24 cellular contexts compared by ENCODE assay signal in the genomic region with DNA sequence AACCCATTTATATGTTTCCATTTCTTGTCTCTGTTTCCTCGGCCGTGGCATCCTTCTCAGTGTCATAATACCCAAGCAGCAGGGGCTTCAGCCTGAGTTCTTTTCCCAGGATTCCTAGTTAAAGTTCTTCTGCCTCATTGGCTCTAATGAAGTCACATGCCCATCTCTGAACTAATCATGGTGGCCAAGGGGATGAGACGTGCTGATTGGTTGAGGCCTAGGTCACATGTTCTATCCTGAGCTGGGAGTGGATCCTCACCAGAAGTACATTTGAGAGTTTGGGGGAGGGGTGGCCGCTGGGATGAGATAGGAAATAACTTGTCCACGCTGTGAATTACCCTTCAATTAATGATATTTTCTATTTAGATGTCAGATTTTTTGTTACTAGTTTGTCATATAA. TPM values are rescaled to one million over a fixed set of nuclear protein-coding genes. Genes with fewer than 3 reads are reported as not detected.
"Had no signal": no experiment of that assay in that cellular context is flagged by ENCODE, and none has a peak within 500 bp of the region (broad histone marks: within the 10 kb centered on the region; RNA-seq: fewer than 3 reads in every experiment).

No MANE protein-coding gene starts in this region.

- H3K27me3 ChIP-seq: brain microvascular endothelial cell had no signal

- H3K36me3 ChIP-seq: brain microvascular endothelial cell, heart left ventricle, prostate gland had no signal

- H3K4me3 ChIP-seq: heart left ventricle, prostate gland, skin epidermis had no signal

- ATAC-seq: activated CD4-positive, CD25-positive, alpha-beta regulatory T cell treated with anti-CD3 and anti-CD28 coated beads, Interleukin-2, amount 50 U/mL, for 24 hours; heart left ventricle; natural killer cell treated with Interleukin-12 subunit alpha and Interleukin-12 subunit beta and Interleukin-15 and Interleukin-18, amount 100 ng/mL, for 72 hours; right cardiac atrium; stimulated activated naive B cell treated with anti-CD40 and anti-IgM and Interleukin-4, amounts not matched to agents 10 μg/mL and 1 μg/mL and 100 μg/mL, for 72 hours had no signal

- H3K9me3 ChIP-seq: prostate gland had no signal

- H3K4me1 ChIP-seq: heart left ventricle, prostate gland had no signal

- DNase-seq: activated CD4-positive, alpha-beta T cell treated with anti-CD3 and anti-CD28 coated beads, Interleukin-2, amount 50 U/mL, for 1 hour; activated naive CD4-positive, alpha-beta T cell; activated naive CD8-positive, alpha-beta T cell treated with anti-CD3 and anti-CD28 coated beads, Interleukin-2, amount 10 ng/mL, durations not matched to agents 7 days and 5 days; activated T-cell treated with anti-CD3 and anti-CD28 coated beads for 4 hours; brain microvascular endothelial cell; cortex of kidney; effector CD8-positive, alpha-beta T cell; heart left ventricle; occipital lobe; right cardiac atrium; stimulated activated CD4-positive, alpha-beta T cell treated with anti-CD3 and anti-CD28 coated beads, Interleukin-15, amount 100 ng/mL, for 24 hours; stimulated activated CD4-positive, alpha-beta T cell treated with anti-CD3 and anti-CD28 coated beads, Interleukin-4, amount 100 ng/mL, for 1 hour; stimulated activated naive B cell treated with anti-CD40 and anti-IgM and Interleukin-4, amounts not matched to agents 10 μg/mL and 1 μg/mL and 100 μg/mL, for 72 hours; substantia nigra; T-helper 9 cell; trophoblast cell had no signal

- H3K27ac ChIP-seq: brain microvascular endothelial cell, heart left ventricle, prostate gland had no signal

RNA-seq across cellular contexts. Expression of gene UGT1A5, which starts 3.8 kb away (rescaled TPM):
- total RNA-seq: activated CD8-positive, alpha-beta memory T cell treated with anti-CD3 and anti-CD28 coated beads for 36 hours; activated naive CD8-positive, alpha-beta T cell treated with anti-CD3 and anti-CD28 coated beads, Interleukin-2, amount 10 ng/mL, durations not matched to agents 7 days and 5 days; fibroblast of lung; frontal cortex; heart left ventricle; mesenteric fat pad; natural killer cell treated with Interleukin-12 subunit alpha and Interleukin-12 subunit beta and Interleukin-15 and Interleukin-18, amount 100 ng/mL, for 72 hours; occipital lobe; right cardiac atrium had no signal
- polyA plus RNA-seq: fibroblast of lung, heart left ventricle, right cardiac atrium had no signal

RNA-seq across cellular contexts. Expression of gene UGT1A4, which starts 9.6 kb away (rescaled TPM):
- total RNA-seq: activated CD8-positive, alpha-beta memory T cell treated with anti-CD3 and anti-CD28 coated beads for 36 hours; activated naive CD8-positive, alpha-beta T cell treated with anti-CD3 and anti-CD28 coated beads, Interleukin-2, amount 10 ng/mL, durations not matched to agents 7 days and 5 days; fibroblast of lung; frontal cortex; heart left ventricle; mesenteric fat pad; natural killer cell treated with Interleukin-12 subunit alpha and Interleukin-12 subunit beta and Interleukin-15 and Interleukin-18, amount 100 ng/mL, for 72 hours; occipital lobe; prostate gland; right cardiac atrium had no signal
- polyA plus RNA-seq: fibroblast of lung, heart left ventricle had no signal

RNA-seq across cellular contexts. Expression of gene UGT1A6, which starts 16.3 kb away (rescaled TPM):
- total RNA-seq: activated CD8-positive, alpha-beta memory T cell treated with anti-CD3 and anti-CD28 coated beads for 36 hours; activated naive CD8-positive, alpha-beta T cell treated with anti-CD3 and anti-CD28 coated beads, Interleukin-2, amount 10 ng/mL, durations not matched to agents 7 days and 5 days; fibroblast of lung; frontal cortex; heart left ventricle; mesenteric fat pad; natural killer cell treated with Interleukin-12 subunit alpha and Interleukin-12 subunit beta and Interleukin-15 and Interleukin-18, amount 100 ng/mL, for 72 hours; occipital lobe; right cardiac atrium had no signal
- polyA plus RNA-seq: fibroblast of lung, heart left ventricle, right cardiac atrium had no signal

RNA-seq across cellular contexts. Expression of gene UGT1A3, which starts 19.9 kb away (rescaled TPM):
- total RNA-seq: activated CD8-positive, alpha-beta memory T cell treated with anti-CD3 and anti-CD28 coated beads for 36 hours; activated naive CD8-positive, alpha-beta T cell treated with anti-CD3 and anti-CD28 coated beads, Interleukin-2, amount 10 ng/mL, durations not matched to agents 7 days and 5 days; fibroblast of lung; frontal cortex; heart left ventricle; mesenteric fat pad; natural killer cell treated with Interleukin-12 subunit alpha and Interleukin-12 subunit beta and Interleukin-15 and Interleukin-18, amount 100 ng/mL, for 72 hours; occipital lobe; right cardiac atrium had no signal
- polyA plus RNA-seq: fibroblast of lung, heart left ventricle, right cardiac atrium had no signal

RNA-seq across cellular contexts. Expression of gene UGT1A7, which starts 27.2 kb away (rescaled TPM):
- total RNA-seq: activated CD8-positive, alpha-beta memory T cell treated with anti-CD3 and anti-CD28 coated beads for 36 hours; activated naive CD8-positive, alpha-beta T cell treated with anti-CD3 and anti-CD28 coated beads, Interleukin-2, amount 10 ng/mL, durations not matched to agents 7 days and 5 days; fibroblast of lung; frontal cortex; heart left ventricle; natural killer cell treated with Interleukin-12 subunit alpha and Interleukin-12 subunit beta and Interleukin-15 and Interleukin-18, amount 100 ng/mL, for 72 hours; occipital lobe; right cardiac atrium had no signal
- polyA plus RNA-seq: fibroblast of lung, heart left ventricle, right cardiac atrium had no signal
